23 cellular contexts compared by ENCODE assay signal in the genomic region with DNA sequence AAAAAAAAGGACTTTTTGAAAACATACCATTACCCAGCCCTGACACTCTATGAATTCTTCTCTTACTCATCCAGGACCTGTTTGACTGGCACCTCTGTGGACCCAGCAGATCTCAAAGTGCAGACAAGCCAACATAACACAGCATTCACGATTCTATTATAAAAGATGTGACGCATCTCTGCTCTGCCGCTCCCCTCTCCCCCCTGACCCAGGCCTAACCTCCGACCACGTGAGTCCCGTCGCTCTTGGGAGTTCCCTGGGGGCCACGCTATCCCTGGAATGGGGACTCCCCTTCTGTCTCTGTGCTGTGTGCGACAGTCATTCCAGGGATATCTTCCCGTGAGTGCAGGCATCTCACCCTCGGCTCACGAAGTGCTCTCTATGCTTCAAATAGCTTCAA. TPM values are rescaled to one million over a fixed set of nuclear protein-coding genes. Genes with fewer than 3 reads are reported as not detected.
"Had no signal": no experiment of that assay in that cellular context is flagged by ENCODE, and none has a peak within 500 bp of the region (broad histone marks: within the 10 kb centered on the region; RNA-seq: fewer than 3 reads in every experiment).

No MANE protein-coding gene starts in this region.

- H3K9me3 Mint-ChIP-seq: stimulated activated memory B cell treated with anti-CD40 and anti-IgM and Interleukin-4, amounts not matched to agents 10 μg/mL and 1 μg/mL and 100 μg/mL, for 72 hours; stimulated activated naive CD8-positive, alpha-beta T cell treated with anti-CD3 and anti-CD28 coated beads, Interleukin-15, Interleukin-2, amounts not matched to agents 100 ng/mL and 50 ng/mL, for 24 hours had no signal

- H3K4me1 Mint-ChIP-seq: naive thymus-derived CD4-positive, alpha-beta T cell; nephron progenitor cell; stimulated activated memory B cell treated with anti-CD40 and anti-IgM and Interleukin-4, amounts not matched to agents 10 μg/mL and 1 μg/mL and 100 μg/mL, for 72 hours had no signal

- H3K4me3 Mint-ChIP-seq: naive thymus-derived CD4-positive, alpha-beta T cell; nephron progenitor cell; stimulated activated memory B cell treated with anti-CD40 and anti-IgM and Interleukin-4, amounts not matched to agents 10 μg/mL and 1 μg/mL and 100 μg/mL, for 72 hours; stimulated activated naive CD8-positive, alpha-beta T cell treated with anti-CD3 and anti-CD28 coated beads, Interleukin-15, Interleukin-2, amounts not matched to agents 100 ng/mL and 50 ng/mL, for 24 hours had no signal

- H3K27ac Mint-ChIP-seq: naive thymus-derived CD4-positive, alpha-beta T cell; nephron progenitor cell; stimulated activated memory B cell treated with anti-CD40 and anti-IgM and Interleukin-4, amounts not matched to agents 10 μg/mL and 1 μg/mL and 100 μg/mL, for 72 hours; stimulated activated naive CD8-positive, alpha-beta T cell treated with anti-CD3 and anti-CD28 coated beads, Interleukin-15, Interleukin-2, amounts not matched to agents 100 ng/mL and 50 ng/mL, for 24 hours had no signal

- DNase-seq: cortex of kidney; dorsolateral prefrontal cortex; effector CD8-positive, alpha-beta T cell; foreskin melanocyte; left colon; mammary epithelial cell; naive thymus-derived CD4-positive, alpha-beta T cell; nephron progenitor cell; right lobe of liver; spleen; stimulated activated CD4-positive, alpha-beta T cell treated with anti-CD3 and anti-CD28 coated beads, Interleukin-15, amount 100 ng/mL, for 24 hours; stimulated activated CD4-positive, alpha-beta T cell treated with anti-CD3 and anti-CD28 coated beads, Interleukin-1b, Interleukin-23, amount 100 ng/mL, for 48 hours; stimulated activated CD4-positive, alpha-beta T cell treated with anti-CD3 and anti-CD28 coated beads, Interleukin-4, amount 100 ng/mL, for 24 hours; upper lobe of right lung had no signal

- H3K36me3 Mint-ChIP-seq: naive thymus-derived CD4-positive, alpha-beta T cell; stimulated activated memory B cell treated with anti-CD40 and anti-IgM and Interleukin-4, amounts not matched to agents 10 μg/mL and 1 μg/mL and 100 μg/mL, for 72 hours had no signal

- H3K4me3 ChIP-seq: dorsolateral prefrontal cortex, right lobe of liver, spleen, tibial nerve, upper lobe of right lung, vagina had no signal

- H3K27me3 ChIP-seq: right lobe of liver, vagina had no signal

- H3K9me3 ChIP-seq: right lobe of liver, spleen, tibial nerve, upper lobe of right lung, vagina had no signal

- H3K27ac ChIP-seq: dorsolateral prefrontal cortex, right lobe of liver, spleen, tibial nerve, upper lobe of right lung, vagina had no signal

- H3K4me1 ChIP-seq: right lobe of liver, spleen, tibial nerve, upper lobe of right lung, vagina had no signal

- ATAC-seq: left colon; naive thymus-derived CD4-positive, alpha-beta T cell; right lobe of liver; stimulated activated memory B cell treated with anti-CD40 and anti-IgM and Interleukin-4, amounts not matched to agents 10 μg/mL and 1 μg/mL and 100 μg/mL, for 72 hours; upper lobe of right lung had no signal

- H3K36me3 ChIP-seq: right lobe of liver, spleen, tibial nerve, upper lobe of right lung, vagina had no signal

RNA-seq across cellular contexts. Expression of a gene that starts 21.1 kb away (rescaled TPM):
- total RNA-seq: glomerular endothelial cell; left colon; mammary epithelial cell; mesenteric fat pad; mononuclear cell; naive thymus-derived CD4-positive, alpha-beta T cell; osteocyte; right lobe of liver had no signal
- polyA plus RNA-seq: keratinocyte; mammary epithelial cell; naive thymus-derived CD4-positive, alpha-beta T cell had no signal
